In the genomic region with DNA sequence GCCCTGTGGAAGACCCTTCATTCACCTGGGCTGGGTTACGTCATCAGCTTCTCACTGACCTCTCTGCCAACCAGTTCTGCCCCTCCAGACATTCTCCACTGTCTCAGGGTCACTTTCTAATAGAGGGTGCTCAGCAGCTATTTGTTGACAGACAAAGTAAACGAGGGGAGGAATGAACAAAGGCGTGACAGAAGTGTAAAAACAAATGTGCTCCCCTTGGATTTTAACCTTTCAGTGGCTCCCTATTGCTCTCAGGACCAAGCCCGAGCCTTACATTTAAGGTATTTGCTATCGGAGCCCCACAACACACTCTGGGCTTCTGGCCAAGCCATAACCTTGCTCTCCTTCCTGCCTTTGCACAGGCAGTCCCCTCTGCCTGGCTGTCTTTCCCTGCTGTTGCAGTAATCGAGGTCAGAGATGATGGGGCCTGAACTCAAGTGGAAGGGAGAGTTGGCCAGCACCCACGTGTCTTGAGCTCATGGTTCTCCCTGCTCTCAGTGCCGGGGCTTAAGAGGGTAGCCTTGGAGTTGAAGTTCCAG, we compare ENCODE assay signal across 11 cellular contexts. TPM values are rescaled to one million over a fixed set of nuclear protein-coding genes. Genes with fewer than 3 reads are reported as not detected.
DNase-seq lines count a peak whose midpoint lies in the region; ATAC-seq, FAIRE-seq and TF ChIP-seq lines count a peak whose summit lies in the region.
"Had no signal": no experiment of that assay in that cellular context is flagged by ENCODE, and none has a peak within 500 bp of the region (broad histone marks: within the 10 kb centered on the region; RNA-seq: fewer than 3 reads in every experiment).

No MANE protein-coding gene starts in this region.

- no peak overlapping the region for H3K4me3 Mint-ChIP-seq in nephron
- H3K4me3 Mint-ChIP-seq: stimulated activated naive CD8-positive, alpha-beta T cell treated with anti-CD3 and anti-CD28 coated beads, Interleukin-15, amount 100 ng/mL, for 72 hours had no signal

- TF ChIP-seq POLR2A in body of pancreas (IDR thresholded peaks at IDR 0.05): no peak
- TF ChIP-seq POLR2A in H54 (IDR thresholded peaks at IDR 0.05; ENCODE audit: low read depth, low read length): no peak

- in situ Hi-C loops in GM13977 (cut with MboI; ENCODE audit: low pct_unique_long_range_greater_than_20kb, low sequenced_read_pairs, unreplicated experiment): no loop called here

- TF ChIP-seq CTCF in body of pancreas (IDR thresholded peaks at IDR 0.05) (no peak), nephron (IDR thresholded peaks at IDR 0.05; ENCODE audit: unreplicated experiment in 3 of 3) (no peak), GM13977 (IDR thresholded peaks at IDR 0.05; ENCODE audit: extremely low read depth, insufficient read depth, missing control alignments) (no peak)

- peaks cover 17% of the 10 kb centered on the region for H3K4me1 Mint-ChIP-seq in nephron

- no peaks in the 10 kb centered on the region for H3K36me3 ChIP-seq in body of pancreas (replicated peaks in 1 of 2; ENCODE audit: insufficient read depth in 1 of 2, low read depth in 2 of 2)
- H3K36me3 ChIP-seq: heart right ventricle had no signal

- H3K27ac ChIP-seq in body of pancreas: peak overlapping the region in 3 of 4 donors; percentile 7 to 27 (median 15)
- H3K27ac ChIP-seq: coronary artery had no signal

- H3K27me3 Mint-ChIP-seq in nephron (ENCODE audit: low read depth): peaks cover 3% of the 10 kb centered on the region

- no peaks in the 10 kb centered on the region for H3K9me3 Mint-ChIP-seq in nephron
- H3K9me3 Mint-ChIP-seq: stimulated activated naive CD8-positive, alpha-beta T cell treated with anti-CD3 and anti-CD28 coated beads, Interleukin-15, amount 100 ng/mL, for 72 hours had no signal

- no peaks in the 10 kb centered on the region for H3K9me3 ChIP-seq in body of pancreas
- H3K9me3 ChIP-seq: heart right ventricle had no signal

- peaks cover 11% of the 10 kb centered on the region for H3K4me1 ChIP-seq in body of pancreas

- peak; percentile 31 for ATAC-seq in body of pancreas
- ATAC-seq: stimulated activated naive CD8-positive, alpha-beta T cell treated with anti-CD3 and anti-CD28 coated beads, Interleukin-15, amount 100 ng/mL, for 72 hours had no signal

- no peak for FAIRE-seq in H54 (lab: Jason Lieb, UNC)

- peak overlapping the region; percentile 19 to 67 (median 59) for H3K27ac Mint-ChIP-seq in nephron

- H3K36me3 Mint-ChIP-seq in nephron (ENCODE audit: low read depth): no peaks in the 10 kb centered on the region

- no peak overlapping the region for H3K4me3 ChIP-seq in body of pancreas
- H3K4me3 ChIP-seq: coronary artery, heart right ventricle had no signal

- 11 to 20% methylated on average over 6 to 8 of the region's 8 CpGs for WGBS in body of pancreas, 2 donors

- intact Hi-C loops in body of pancreas (cut with DNase I): no loop called here

- DNase-seq in Daoy (ENCODE audit: low read depth) (peak; percentile 43), NCI-H2196 (lab: John Stamatoyannopoulos, UW; ENCODE audit: unreplicated experiment) (peak; percentile 45), body of pancreas (peak; percentile 46 to 77 (median 72)), GM13977 (ENCODE audit: low spot score) (no peak), germinal center (ENCODE audit: low spot score) (no peak), NCI-H526 (lab: John Stamatoyannopoulos, UW) (no peak), H54 (ENCODE audit: insufficient read length, low spot score) (no peak)
- DNase-seq: heart right ventricle; stimulated activated naive CD8-positive, alpha-beta T cell treated with anti-CD3 and anti-CD28 coated beads, Interleukin-15, amount 100 ng/mL, for 72 hours had no signal

- no peaks in the 10 kb centered on the region for H3K27me3 ChIP-seq in body of pancreas

RNA-seq across cellular contexts. Expression of gene MARCKSL1, which starts 9.3 kb away (rescaled TPM):
- total RNA-seq in Daoy (2014; rRNA removed; shearing (Covaris generic)): 132 and 151 TPM in 2 replicates
- total RNA-seq in body of pancreas: 10 to 100 TPM; 12.9 to 34.5 TPM

RNA-seq across cellular contexts. Expression of gene FAM229A, which starts 16.9 kb away (rescaled TPM):
- total RNA-seq in Daoy (2014; rRNA removed; shearing (Covaris generic)): 0.48 and 2.7 TPM in 2 replicates
- 10 to 100 TPM in 1 of 2 donors, 1 to 10 TPM in 1; 3.6 to 15.6 TPM for total RNA-seq in body of pancreas

RNA-seq across cellular contexts. Expression of gene TSSK3, which starts 17.0 kb away (rescaled TPM):
- 1.9 TPM in 1 of 2 replicates, not detected in the other for total RNA-seq in Daoy (2014; rRNA removed; shearing (Covaris generic))
- total RNA-seq in body of pancreas: 10 to 100 TPM in 1 of 2 donors, 1 to 10 TPM in 1; 1.8 to 12.2 TPM

RNA-seq across cellular contexts. Expression of gene BSDC1, which starts 48.9 kb away (rescaled TPM):
- 69.0 and 75.7 TPM in 2 replicates for total RNA-seq in Daoy (2014; rRNA removed; shearing (Covaris generic))
- total RNA-seq in body of pancreas: 10 to 100 TPM; 53.2 to 83.7 TPM

RNA-seq across cellular contexts. Expression of gene HDAC1, which starts 53.5 kb away (rescaled TPM):
- total RNA-seq in Daoy (2014; rRNA removed; shearing (Covaris generic)): 96.9 and 122 TPM in 2 replicates
- total RNA-seq in body of pancreas: 10 to 100 TPM; 32.7 to 50.4 TPM

Comparison
In these comparisons a context has a peak if more than half of its experiments do, and no peak if none do; other contexts are left out.
1. DNase-seq: peak in Daoy (single experiment), NCI-H2196 (single experiment) and body of pancreas (4 of 4); none in GM13977 (single experiment), germinal center (single experiment), NCI-H526 (0 of 2) and H54 (single experiment).